10 cellular contexts compared by ENCODE assay signal in genomic region chr21:46065993-46066842, GRCh38. TPM values are rescaled to one million over a fixed set of nuclear protein-coding genes. Genes with fewer than 3 reads are reported as not detected.
DNase-seq lines count a peak whose midpoint lies in the region; ATAC-seq and TF ChIP-seq lines count a peak whose summit lies in the region.
"Had no signal": no experiment of that assay in that cellular context is flagged by ENCODE, and none has a peak within 500 bp of the region (broad histone marks: within the 10 kb centered on the region; RNA-seq: fewer than 3 reads in every experiment).

No MANE protein-coding gene starts in this region.

- H4K20me1 ChIP-seq in BLaER1 = no peaks in the 10 kb centered on the region

- H3K36me3 ChIP-seq in BLaER1 = no peaks in the 10 kb centered on the region
- no peaks in the 10 kb centered on the region for H3K36me3 ChIP-seq in heart left ventricle
- H3K36me3 ChIP-seq in ovary = no peaks in the 10 kb centered on the region

- H3K4me1 ChIP-seq in BLaER1 (peaks cover 32% of the 10 kb centered on the region), heart left ventricle (peaks cover 0 to 35% (median 28%) of the 10 kb centered on the region in 12 donors), ovary (ENCODE audit: insufficient read depth) (peaks cover 22% of the 10 kb centered on the region)

- TF ChIP-seq CTCF in heart left ventricle (IDR thresholded peaks at IDR 0.05) (no peak), ovary (IDR thresholded peaks at IDR 0.05) (no peak), GM13976 (IDR thresholded peaks at IDR 0.05; ENCODE audit: borderline replicate concordance, control extremely low read depth, extremely low read depth, insufficient read depth, missing control alignments) (no peak)

- ATAC-seq in heart left ventricle = peak in 2 of 4 donors; percentile 17 to 34

- intact Hi-C loops in heart left ventricle (cut with DNase I) = loop anchor here in 2 of 10 donors (2.0 to 10.0 kb wide), 2 partner anchors 29 to 91 kb away; no protein-coding TSS in a partner anchor
- intact Hi-C loops in ovary (cut with DNase I) = no loop called here

- peak overlapping the region; percentile 41 for H3K4me3 ChIP-seq in BLaER1
- H3K4me3 ChIP-seq in heart left ventricle = peak overlapping the region in 6 of 12 donors; percentile 0 to 34 (median 16)
- no peak overlapping the region for H3K4me3 ChIP-seq in ovary

- H3K9me3 ChIP-seq in BLaER1 = peaks cover 23% of the 10 kb centered on the region
- peaks cover 0 to 23% (median 3%) of the 10 kb centered on the region in 12 donors for H3K9me3 ChIP-seq in heart left ventricle
- H3K9me3 ChIP-seq in ovary = no peaks in the 10 kb centered on the region

- H3K27me3 Mint-ChIP-seq in activated naive CD8-positive, alpha-beta T cell treated with anti-CD3 and anti-CD28 coated beads for 36 hours = peaks cover 3% of the 10 kb centered on the region

- H3K9me3 Mint-ChIP-seq in activated naive CD8-positive, alpha-beta T cell treated with anti-CD3 and anti-CD28 coated beads for 36 hours = no peaks in the 10 kb centered on the region

- no peak for TF ChIP-seq POLR2A in heart left ventricle (IDR thresholded peaks at IDR 0.05)
- TF ChIP-seq POLR2A in ovary (IDR thresholded peaks at IDR 0.05) = no peak

- 0 out of 2 replicates have a peak, but pooled peaks cover 5% of the 10 kb centered on the region for H3K27me3 ChIP-seq in BLaER1
- H3K27me3 ChIP-seq in heart left ventricle = peaks cover 0 to 7% (median 0%) of the 10 kb centered on the region in 9 donors
- no peaks in the 10 kb centered on the region for H3K27me3 ChIP-seq in ovary

- WGBS in heart left ventricle, 4 donors = 51 to 54% (median 52%) methylated on average over 31 of the region's 31 CpGs
- 20 to 29% (median 22%) methylated on average over 31 of the region's 31 CpGs for WGBS in ovary, 3 donors

- H3K27ac Mint-ChIP-seq in activated naive CD8-positive, alpha-beta T cell treated with anti-CD3 and anti-CD28 coated beads for 36 hours = no peak overlapping the region

- in situ Hi-C loops in GM13976 (cut with MboI; ENCODE audit: low sequenced_read_pairs, unreplicated experiment) = no loop called here

- H3K4me3 Mint-ChIP-seq in activated naive CD8-positive, alpha-beta T cell treated with anti-CD3 and anti-CD28 coated beads for 36 hours = peak overlapping the region; percentile 45

- H3K4me1 Mint-ChIP-seq in activated naive CD8-positive, alpha-beta T cell treated with anti-CD3 and anti-CD28 coated beads for 36 hours = peaks cover 26% of the 10 kb centered on the region

- no peak for TF ChIP-seq EP300 in ovary (IDR thresholded peaks at IDR 0.05)

- peak overlapping the region; percentile 95 for H3K4me2 ChIP-seq in BLaER1

- no peak for DNase-seq in activated naive CD8-positive, alpha-beta T cell treated with anti-CD3 and anti-CD28 coated beads for 36 hours
- DNase-seq in heart left ventricle (peak in 1 of 5 donors; percentile 18), ovary (peak in 4 of 5 donors; percentile 30 to 64 (median 43)), NCI-H2196 (lab: John Stamatoyannopoulos, UW; ENCODE audit: unreplicated experiment) (no peak), GM13976 (ENCODE audit: low spot score) (no peak), NCI-H526 treated with DMSO at 0.1 percent for 48 hours (lab: John Stamatoyannopoulos, UW) (no peak), NCI-H128 (lab: John Stamatoyannopoulos, UW; ENCODE audit: unreplicated experiment) (no peak)
- DNase-seq: cerebellar nuclear complex, NCI-H524 treated with DMSO at 0.1 percent for 48 hours had no signal

- H3K27ac ChIP-seq in BLaER1 = peak overlapping the region; percentile 30; the same call in 1 of the 2 replicates
- peak overlapping the region; percentile 10 to 91 (median 72) for H3K27ac ChIP-seq in heart left ventricle
- H3K27ac ChIP-seq in ovary = peak overlapping the region; percentile 72 to 76

- no peaks in the 10 kb centered on the region for H3K36me3 Mint-ChIP-seq in activated naive CD8-positive, alpha-beta T cell treated with anti-CD3 and anti-CD28 coated beads for 36 hours

- peak overlapping the region; percentile 54; the same call in 1 of the 2 replicates for H3K9ac ChIP-seq in BLaER1

RNA-seq across cellular contexts. Expression of gene COL6A2, which starts 31.7 kb away (rescaled TPM):
- total RNA-seq in activated naive CD8-positive, alpha-beta T cell treated with anti-CD3 and anti-CD28 coated beads for 36 hours = 10 to 100 TPM; 16.0 to 16.5 TPM
- total RNA-seq in heart left ventricle (100 to 1,000 TPM; 118 to 484 (median 158) TPM), ovary (1,000 to 10,000 TPM in 1 of 7 donors, 100 to 1,000 TPM in 6; 222 to 1,092 (median 831) TPM)
- polyA plus RNA-seq in heart left ventricle (100 to 1,000 TPM; 143 to 221 TPM), ovary (100 to 1,000 TPM in 1 of 2 donors, 10 to 100 TPM in 1; 50.9 to 818 TPM)

Comparison
In these comparisons a context has a peak if more than half of its experiments do, and no peak if none do; other contexts are left out.
1. DNase-seq: peak in ovary (4 of 5); none in activated naive CD8-positive, alpha-beta T cell treated with anti-CD3 and anti-CD28 coated beads for 36 hours (single experiment), NCI-H2196 (single experiment), GM13976 (single experiment), NCI-H526 treated with DMSO at 0.1 percent for 48 hours (single experiment) and NCI-H128 (single experiment).
2. RNA of gene COL6A2, which starts 31.7 kb away (total RNA-seq): 222 to 1,092 TPM in ovary and 118 to 484 TPM in heart left ventricle; 16.0 to 16.5 TPM in activated naive CD8-positive, alpha-beta T cell treated with anti-CD3 and anti-CD28 coated beads for 36 hours; every median in the first group is over 4 times any median in the second.
3. Peak in every context shown above with its lines, with median percentiles within 50 percentile points of each other: H3K27ac ChIP-seq.